Comparison of ENCODE assay signal across 2 cellular contexts in genomic region chr17:10787306-10788020, GRCh38.
TF ChIP-seq lines count a peak whose summit lies in the region.

No MANE protein-coding gene starts in this region.

TF ChIP-seq in GM23338, 12 proteins besides CTCF, POLR2A, EP300 and RAD21:
- TF ChIP-seq ETS1 (IDR thresholded peaks at IDR 0.05) (no peak), POLR2AphosphoS5 (IDR thresholded peaks at IDR 0.05; ENCODE audit: low read depth) (no peak), JUNB (IDR thresholded peaks at IDR 0.05; ENCODE audit: unreplicated experiment) (no peak), ZNF462 (CRISPR knock-in tag; IDR thresholded peaks at IDR 0.05) (no peak), EZH2phosphoT487 (IDR thresholded peaks at IDR 0.05; ENCODE audit: unreplicated experiment) (no peak), CREB1 (CRISPR knock-in tag; IDR thresholded peaks at IDR 0.05; ENCODE audit: low read depth) (no peak), ZNF331 (CRISPR knock-in tag; IDR thresholded peaks at IDR 0.05; ENCODE audit: low read depth) (no peak), ZNF114 (CRISPR knock-in tag; IDR thresholded peaks at IDR 0.05) (no peak), STAT1 (IDR thresholded peaks at IDR 0.05; ENCODE audit: unreplicated experiment) (no peak)

TF ChIP-seq in SK-N-SH, 30 proteins besides CTCF, POLR2A, EP300 and RAD21:
- TF ChIP-seq FOXM1 (IDR thresholded peaks at IDR 0.05; ENCODE audit: low read depth) (no peak), GATA2 (CRISPR knock-in tag; IDR thresholded peaks at IDR 0.05) (no peak), TCF12 (IDR thresholded peaks at IDR 0.05) (no peak), TAF1 (IDR thresholded peaks at IDR 0.05; ENCODE audit: borderline replicate concordance, low read depth, low read length) (no peak), USF2 (IDR thresholded peaks at IDR 0.05; ENCODE audit: borderline replicate concordance, low read depth, low read length) (no peak), EZH2phosphoT487 (IDR thresholded peaks at IDR 0.05; ENCODE audit: borderline replicate concordance, low read depth) (no peak), ZBTB33 (IDR thresholded peaks at IDR 0.05; ENCODE audit: borderline replicate concordance, low read depth) (no peak), FOXJ3 (CRISPR knock-in tag; IDR thresholded peaks at IDR 0.05) (no peak), RXRA (IDR thresholded peaks at IDR 0.05; ENCODE audit: borderline replicate concordance, low read depth) (no peak), ELF1 (IDR thresholded peaks at IDR 0.05) (no peak), JUND (IDR thresholded peaks at IDR 0.05) (no peak), FOSL2 (IDR thresholded peaks at IDR 0.05; ENCODE audit: borderline replicate concordance, low read depth) (no peak), RCOR1 (IDR thresholded peaks at IDR 0.05; ENCODE audit: low read length) (no peak), POLR2AphosphoS5 (IDR thresholded peaks at IDR 0.05; ENCODE audit: low read depth, low read length) (no peak), SIN3A (IDR thresholded peaks at IDR 0.05; ENCODE audit: borderline replicate concordance, low read depth, low read length) (no peak), USF1 (IDR thresholded peaks at IDR 0.05; ENCODE audit: borderline replicate concordance, low read depth) (no peak), NRF1 (IDR thresholded peaks at IDR 0.05; ENCODE audit: low read depth, low read length) (no peak), GABPA (IDR thresholded peaks at IDR 0.05; ENCODE audit: low read depth) (no peak), MEF2A (IDR thresholded peaks at IDR 0.05; ENCODE audit: borderline replicate concordance, low read depth) (no peak)
